10 cellular contexts compared by ENCODE assay signal in genomic region chr2:74576830-74577229, GRCh38. TPM values are rescaled to one million over a fixed set of nuclear protein-coding genes. Genes with fewer than 3 reads are reported as not detected.
A peak's percentile ranks its signal among the peaks of the same experiment; 100 is the strongest.
DNase-seq lines count a peak whose midpoint lies in the region; ATAC-seq, FAIRE-seq and TF ChIP-seq lines count a peak whose summit lies in the region.
"Had no signal": no experiment of that assay in that cellular context is flagged by ENCODE, and none has a peak within 500 bp of the region (broad histone marks: within the 10 kb centered on the region; RNA-seq: fewer than 3 reads in every experiment).

No MANE protein-coding gene starts in this region.

- peaks cover 2% of the 10 kb centered on the region for H3K9me3 Mint-ChIP-seq in memory B cell

- TF ChIP-seq RAD21 in GM12878 (IDR thresholded peaks at IDR 0.05; ENCODE audit: insufficient read depth, low read depth, low read length), result peak; percentile 15; the same call in 1 of the 2 replicates

- ATAC-seq in GM12878, result no peak
- ATAC-seq in memory B cell (ENCODE audit: low read depth), result peak; percentile 61
- ATAC-seq in HG03039 (IDR thresholded peaks at IDR 0.05; ENCODE audit: unreplicated experiment), result no peak

- H2AFZ ChIP-seq in ACC112 (ENCODE audit: low read length, unreplicated experiment), result no peak overlapping the region
- peak overlapping the region; percentile 31 for H2AFZ ChIP-seq in GM12878 (ENCODE audit: control insufficient read depth, low read depth, low read length)

- peaks cover 28% of the 10 kb centered on the region for H3K4me1 Mint-ChIP-seq in memory B cell

- H3K27me3 ChIP-seq in ACC112 (ENCODE audit: insufficient read depth, low read length) (no peaks in the 10 kb centered on the region), GM12878 (replicated peaks in 1 of 2; ENCODE audit: control insufficient read depth in 2 of 2, insufficient read depth in 2 of 2, low read length in 1 of 2) (no peaks in the 10 kb centered on the region)

- SMC1A ChIA-PET in GM12878 (lab: Charles Lee; ENCODE audit: uncharacterized antibody, unreplicated experiment), result interaction anchor here (0.7 to 16.6 kb wide), 15 partner anchors 10 to 479 kb away, joined by 3 to 371 read pairs (median 5); partner anchors contain the start of genes AUP1, CCDC142, HTRA2 and INO80B

- no peak overlapping the region for H3K9ac ChIP-seq in GM12878 (ENCODE audit: control insufficient read depth, insufficient read depth, low read length)

- peak; percentile 89 for DNase-seq in KBM-7
- DNase-seq in GM12878 (ENCODE audit: low read depth, low spot score), result no peak
- no peak for DNase-seq in memory B cell (ENCODE audit: low spot score in 2 of 2)
- DNase-seq in NCI-H2227 (lab: John Stamatoyannopoulos, UW; ENCODE audit: unreplicated experiment), result no peak
- no peak for DNase-seq in stimulated activated CD8-positive, alpha-beta memory T cell treated with anti-CD3 and anti-CD28 coated beads, Interleukin-4, amount 100 ng/mL, for 48 hours
- no peak for DNase-seq in stimulated activated naive CD4-positive, alpha-beta T cell treated with Interleukin-2 at 50 U/mL for 16 hours (lab: John Stamatoyannopoulos, UW)
- DNase-seq: amniotic stem cell had no signal

- CTCF ChIA-PET in GM12878 (lab: Yijun Ruan, JAX), result interaction anchor here (0.7 to 17.4 kb wide), 14 partner anchors 10 to 102 kb away, joined by 3 to 281 read pairs (median 3); partner anchors contain the start of genes AUP1, CCDC142, HTRA2 and PCGF1

- no peaks in the 10 kb centered on the region for H3K79me2 ChIP-seq in ACC112 (ENCODE audit: control insufficient read depth, insufficient read depth, low read length, unreplicated experiment)
- no peaks in the 10 kb centered on the region for H3K79me2 ChIP-seq in GM12878 (ENCODE audit: control insufficient read depth, insufficient read depth, low read length)

- POLR2A ChIA-PET in GM12878 (lab: Charles Lee), result interaction anchor here (0.9 to 25.0 kb wide), 12 partner anchors 8 to 108 kb away, joined by 3 to 441 read pairs (median 4); partner anchors contain the start of genes AUP1, DOK1, HTRA2 and LOXL3

- peaks cover 49% of the 10 kb centered on the region for H3K4me1 ChIP-seq in ACC112 (ENCODE audit: control insufficient read depth, insufficient read depth, low read length, unreplicated experiment)
- H3K4me1 ChIP-seq in GM12878 (ENCODE audit: control insufficient read depth, insufficient read depth, low read length), result peaks cover 53% of the 10 kb centered on the region

- no peaks in the 10 kb centered on the region for H4K20me1 ChIP-seq in GM12878 (ENCODE audit: control insufficient read depth, insufficient read depth)

- no peak for TF ChIP-seq EP300 in GM12878 (IDR thresholded peaks at IDR 0.05; ENCODE audit: borderline replicate concordance in 1 of 2, control insufficient read depth in 1 of 2, low read depth in 2 of 2, low read length in 2 of 2)

- FAIRE-seq in GM12878 (lab: Jason Lieb, UNC), result no peak
- FAIRE-seq: islet of Langerhans had no signal

- H3K36me3 Mint-ChIP-seq in memory B cell, result no peaks in the 10 kb centered on the region

- intact Hi-C loops in GM12878 (cut with micrococcal nuclease; ENCODE audit: unreplicated experiment), result no loop called here

- no peaks in the 10 kb centered on the region for H3K9me3 ChIP-seq in GM12878 (replicated peaks; ENCODE audit: control insufficient read depth, insufficient read depth, low read length)

- in situ Hi-C loops in KBM-7 (cut with MboI; ENCODE audit: low pct_unique_long_range_greater_than_20kb, low sequenced_read_pairs) (no loop called here), GM12878 (cut with MboI) (no loop called here)

- H3K4me2 ChIP-seq in GM12878 (ENCODE audit: control insufficient read depth, insufficient read depth), result peak overlapping the region; percentile 21

- no peak overlapping the region for H3K27ac Mint-ChIP-seq in memory B cell

- H3K27ac ChIP-seq in ACC112 (ENCODE audit: low read depth, low read length) (peak overlapping the region; percentile 55), GM12878 (ENCODE audit: control insufficient read depth, insufficient read depth) (peak overlapping the region; percentile 67; the same call in 1 of the 2 replicates)

- H3K36me3 ChIP-seq in ACC112 (ENCODE audit: insufficient read depth, low read length) (no peaks in the 10 kb centered on the region), GM12878 (ENCODE audit: control insufficient read depth in 2 of 2, insufficient read depth in 2 of 2, low read length in 1 of 2) (no peaks in the 10 kb centered on the region)

- no peak overlapping the region for H3K4me3 Mint-ChIP-seq in memory B cell

- no TSS peak for BruUV-seq in GM12878 (replicated peaks; lab: Mats Ljungman, UMichigan)

- no peak for TF ChIP-seq CTCF in GM12878 (IDR thresholded peaks at IDR 0.05 in 2 of 3, conservative IDR thresholded peaks at IDR 0.05 in 1 of 3; ENCODE audit: control insufficient read depth in 2 of 3, extremely low read depth in 1 of 3, insufficient read depth in 1 of 3, low read depth in 3 of 3, low read length in 3 of 3)

- 50% methylated on average over 2 of the region's 2 CpGs for WGBS in GM12878 (ENCODE audit: insufficient coverage, insufficient replicate concordance, low lambda C conversion rate, missing lambda C conversion rate)

- RAD21 ChIA-PET in GM12878 (lab: Charles Lee; ENCODE audit: unreplicated experiment), result interaction anchor here (0.8 to 10.3 kb wide), 14 partner anchors 9 to 136 kb away, joined by 3 to 152 read pairs (median 4); partner anchors contain the start of genes AUP1, HTRA2, INO80B and LOXL3

- TF ChIP-seq POLR2A in GM12878 (IDR thresholded peaks at IDR 0.05; ENCODE audit: low read depth, low read length), result no peak

- H3K27me3 Mint-ChIP-seq in memory B cell, result peaks cover 3% of the 10 kb centered on the region

- no peak overlapping the region for H3K4me3 ChIP-seq in ACC112 (ENCODE audit: low read depth, low read length)
- H3K4me3 ChIP-seq in GM12878, result no peak overlapping the region

RNA-seq across cellular contexts. Expression of gene DOK1, which starts 22.3 kb away (rescaled TPM):
- total RNA-seq in GM12878 (2013; cell fraction: nucleolus; rRNA removed), result 32.8 and 37.1 TPM in 2 replicates
- 90.7 and 104 TPM in 2 replicates for total RNA-seq in GM12878 (2014; rRNA removed)
- total RNA-seq in GM12878 (2014; rRNA removed; fragmentation: Illumina TruSeq; extraction: Trizol), result 28.3 and 31.0 TPM in 2 replicates
- 82.2 and 91.5 TPM in 2 replicates for total RNA-seq in GM12878 (2021)
- 17.7 TPM for polyA plus RNA-seq in GM12878 (2011; ENCODE audit: low read depth)
- 17.6 and 30.8 TPM in 2 replicates for polyA plus RNA-seq in GM12878 (2011; rRNA removed)
- polyA plus RNA-seq in GM12878 (2011; cell fraction: cytosol; rRNA removed), result 38.2 and 54.7 TPM in 2 replicates
- 79.5 and 102 TPM in 2 replicates for polyA plus RNA-seq in GM12878 (2011; cell fraction: nucleus; rRNA removed)
- polyA plus RNA-seq in GM12878 (2012), result 45.5 and 50.5 TPM in 2 replicates
- polyA plus RNA-seq in GM12878 (2014; fragmentation: Illumina TruSeq; extraction: Trizol), result 13.3 and 40.3 TPM in 2 replicates
- 1 to 10 TPM; 1.4 to 6.3 TPM for polyA plus RNA-seq in GM12878 (2014; fragmentation: Nextera tagmentation; extraction: Ambion mirVana)
- polyA plus RNA-seq in GM12878 (2014; rRNA removed), result 79.1 and 99.6 TPM in 2 replicates
- 10 to 100 TPM; 81.6 to 89.4 TPM for polyA plus RNA-seq in GM12878 (2016; fragmentation: Nextera tagmentation; extraction: Ambion mirVana)
- 19.7 and 49.8 TPM in 2 replicates for polyA minus RNA-seq in GM12878 (2011; rRNA and poly(A)+ RNA removed)
- polyA minus RNA-seq in GM12878 (2011; cell fraction: cytosol; rRNA and poly(A)+ RNA removed), result 18.7 and 22.8 TPM in 2 replicates
- 38.7 and 57.0 TPM in 2 replicates for polyA minus RNA-seq in GM12878 (2011; cell fraction: nucleus; rRNA and poly(A)+ RNA removed)

RNA-seq across cellular contexts. Expression of gene LOXL3, which starts 23.1 kb away (rescaled TPM):
- total RNA-seq in GM12878 (2013; cell fraction: nucleolus; rRNA removed), result 28.1 and 32.7 TPM in 2 replicates
- total RNA-seq in GM12878 (2014; rRNA removed) (19.4 and 22.2 TPM in 2 replicates), GM12878 (2014; rRNA removed; fragmentation: Illumina TruSeq; extraction: Trizol) (11.9 TPM in 2 replicates), GM12878 (2021) (25.1 and 29.0 TPM in 2 replicates)
- polyA plus RNA-seq in GM12878 (2011; ENCODE audit: low read depth), result 6.5 TPM
- polyA plus RNA-seq in GM12878 (2011; rRNA removed) (37.6 and 40.9 TPM in 2 replicates), GM12878 (2014; fragmentation: Illumina TruSeq; extraction: Trizol) (16.2 and 16.6 TPM in 2 replicates), GM12878 (2014; fragmentation: Nextera tagmentation; extraction: Ambion mirVana) (1 to 10 TPM; 6.2 to 6.7 TPM), GM12878 (2014; rRNA removed) (32.8 and 33.3 TPM in 2 replicates), GM12878 (2016; fragmentation: Nextera tagmentation; extraction: Ambion mirVana) (10 to 100 TPM; 27.3 to 31.2 TPM)
- polyA plus RNA-seq in GM12878 (2011; cell fraction: cytosol; rRNA removed), result 50.1 and 55.1 TPM in 2 replicates
- 99.3 and 126 TPM in 2 replicates for polyA plus RNA-seq in GM12878 (2011; cell fraction: nucleus; rRNA removed)
- polyA plus RNA-seq in GM12878 (2012), result 13.4 and 15.8 TPM in 2 replicates
- polyA minus RNA-seq in GM12878 (2011; rRNA and poly(A)+ RNA removed), result 35.9 and 53.6 TPM in 2 replicates
- polyA minus RNA-seq in GM12878 (2011; cell fraction: cytosol; rRNA and poly(A)+ RNA removed), result 12.8 and 14.6 TPM in 2 replicates
- polyA minus RNA-seq in GM12878 (2011; cell fraction: nucleus; rRNA and poly(A)+ RNA removed), result 21.5 and 28.7 TPM in 2 replicates

RNA-seq across cellular contexts. Expression of gene HTRA2, which starts 47.1 kb away (rescaled TPM):
- total RNA-seq in GM12878 (2013; cell fraction: nucleolus; rRNA removed), result 41.0 and 54.6 TPM in 2 replicates
- total RNA-seq in GM12878 (2014; rRNA removed) (73.9 and 77.4 TPM in 2 replicates), GM12878 (2014; rRNA removed; fragmentation: Illumina TruSeq; extraction: Trizol) (48.7 and 51.8 TPM in 2 replicates), GM12878 (2021) (62.2 and 64.5 TPM in 2 replicates)
- polyA plus RNA-seq in GM12878 (2011; ENCODE audit: low read depth), result 24.0 TPM
- polyA plus RNA-seq in GM12878 (2011; rRNA removed) (34.3 and 46.9 TPM in 2 replicates), GM12878 (2014; fragmentation: Illumina TruSeq; extraction: Trizol) (39.7 and 45.1 TPM in 2 replicates), GM12878 (2014; fragmentation: Nextera tagmentation; extraction: Ambion mirVana) (10 to 100 TPM; 42.3 to 46.4 TPM), GM12878 (2014; rRNA removed) (68.3 and 70.5 TPM in 2 replicates), GM12878 (2016; fragmentation: Nextera tagmentation; extraction: Ambion mirVana) (10 to 100 TPM; 60.6 to 61.4 TPM)
- polyA plus RNA-seq in GM12878 (2011; cell fraction: cytosol; rRNA removed), result 68.5 and 72.9 TPM in 2 replicates
- polyA plus RNA-seq in GM12878 (2011; cell fraction: nucleus; rRNA removed), result 110 and 113 TPM in 2 replicates
- polyA plus RNA-seq in GM12878 (2012), result 41.1 and 51.2 TPM in 2 replicates
- polyA minus RNA-seq in GM12878 (2011; rRNA and poly(A)+ RNA removed), result 47.2 and 71.4 TPM in 2 replicates
- 13.1 and 14.5 TPM in 2 replicates for polyA minus RNA-seq in GM12878 (2011; cell fraction: cytosol; rRNA and poly(A)+ RNA removed)
- 44.7 and 56.4 TPM in 2 replicates for polyA minus RNA-seq in GM12878 (2011; cell fraction: nucleus; rRNA and poly(A)+ RNA removed)

RNA-seq across cellular contexts. Expression of gene AUP1, which starts 47.3 kb away (rescaled TPM):
- 142 and 147 TPM in 2 replicates for total RNA-seq in GM12878 (2013; cell fraction: nucleolus; rRNA removed)
- total RNA-seq in GM12878 (2014; rRNA removed) (151 and 152 TPM in 2 replicates), GM12878 (2014; rRNA removed; fragmentation: Illumina TruSeq; extraction: Trizol) (104 and 107 TPM in 2 replicates), GM12878 (2021) (127 and 128 TPM in 2 replicates)
- polyA plus RNA-seq in GM12878 (2011; ENCODE audit: low read depth), result 55.2 TPM
- polyA plus RNA-seq in GM12878 (2011; rRNA removed) (71.4 and 106 TPM in 2 replicates), GM12878 (2014; fragmentation: Illumina TruSeq; extraction: Trizol) (137 and 147 TPM in 2 replicates), GM12878 (2014; fragmentation: Nextera tagmentation; extraction: Ambion mirVana) (10 to 100 TPM; 39.1 to 56.5 TPM), GM12878 (2014; rRNA removed) (212 and 215 TPM in 2 replicates), GM12878 (2016; fragmentation: Nextera tagmentation; extraction: Ambion mirVana) (100 to 1,000 TPM; 187 to 204 TPM)
- 160 and 189 TPM in 2 replicates for polyA plus RNA-seq in GM12878 (2011; cell fraction: cytosol; rRNA removed)
- 745 and 873 TPM in 2 replicates for polyA plus RNA-seq in GM12878 (2011; cell fraction: nucleus; rRNA removed)
- 109 and 110 TPM in 2 replicates for polyA plus RNA-seq in GM12878 (2012)
- 80.1 and 134 TPM in 2 replicates for polyA minus RNA-seq in GM12878 (2011; rRNA and poly(A)+ RNA removed)
- 40.2 and 55.4 TPM in 2 replicates for polyA minus RNA-seq in GM12878 (2011; cell fraction: cytosol; rRNA and poly(A)+ RNA removed)
- 167 and 238 TPM in 2 replicates for polyA minus RNA-seq in GM12878 (2011; cell fraction: nucleus; rRNA and poly(A)+ RNA removed)

RNA-seq across cellular contexts. Expression of gene DQX1, which starts 50.8 kb away (rescaled TPM):
- total RNA-seq in GM12878 (2013; cell fraction: nucleolus; rRNA removed), result 1.8 and 2.2 TPM in 2 replicates
- 0.34 and 1.2 TPM in 2 replicates for total RNA-seq in GM12878 (2014; rRNA removed)
- 0.67 and 0.78 TPM in 2 replicates for total RNA-seq in GM12878 (2014; rRNA removed; fragmentation: Illumina TruSeq; extraction: Trizol)
- total RNA-seq in GM12878 (2021), result 0.85 and 0.98 TPM in 2 replicates
- polyA plus RNA-seq in GM12878 (2011; ENCODE audit: low read depth), result 1.1 TPM
- 0.46 and 0.87 TPM in 2 replicates for polyA plus RNA-seq in GM12878 (2011; rRNA removed)
- 0.60 and 0.79 TPM in 2 replicates for polyA plus RNA-seq in GM12878 (2011; cell fraction: cytosol; rRNA removed)
- polyA plus RNA-seq in GM12878 (2011; cell fraction: nucleus; rRNA removed), result 7.3 and 10.0 TPM in 2 replicates
- 1.2 TPM in 2 replicates for polyA plus RNA-seq in GM12878 (2012)
- polyA plus RNA-seq in GM12878 (2014; fragmentation: Illumina TruSeq; extraction: Trizol), result 0.96 and 1.7 TPM in 2 replicates
- under 1 TPM; 0.63 to 0.73 TPM for polyA plus RNA-seq in GM12878 (2014; fragmentation: Nextera tagmentation; extraction: Ambion mirVana)
- polyA plus RNA-seq in GM12878 (2014; rRNA removed), result 1.5 and 1.6 TPM in 2 replicates
- 1 to 10 TPM; 1.1 to 2.1 TPM for polyA plus RNA-seq in GM12878 (2016; fragmentation: Nextera tagmentation; extraction: Ambion mirVana)
- polyA minus RNA-seq in GM12878 (2011; rRNA and poly(A)+ RNA removed), result 0.46 and 1.0 TPM in 2 replicates
- not detected in 2 replicates for polyA minus RNA-seq in GM12878 (2011; cell fraction: cytosol; rRNA and poly(A)+ RNA removed)
- polyA minus RNA-seq in GM12878 (2011; cell fraction: nucleus; rRNA and poly(A)+ RNA removed), result 1.9 and 2.1 TPM in 2 replicates
